Comparison of ENCODE assay signal across 1 cellular context in the genomic region with DNA sequence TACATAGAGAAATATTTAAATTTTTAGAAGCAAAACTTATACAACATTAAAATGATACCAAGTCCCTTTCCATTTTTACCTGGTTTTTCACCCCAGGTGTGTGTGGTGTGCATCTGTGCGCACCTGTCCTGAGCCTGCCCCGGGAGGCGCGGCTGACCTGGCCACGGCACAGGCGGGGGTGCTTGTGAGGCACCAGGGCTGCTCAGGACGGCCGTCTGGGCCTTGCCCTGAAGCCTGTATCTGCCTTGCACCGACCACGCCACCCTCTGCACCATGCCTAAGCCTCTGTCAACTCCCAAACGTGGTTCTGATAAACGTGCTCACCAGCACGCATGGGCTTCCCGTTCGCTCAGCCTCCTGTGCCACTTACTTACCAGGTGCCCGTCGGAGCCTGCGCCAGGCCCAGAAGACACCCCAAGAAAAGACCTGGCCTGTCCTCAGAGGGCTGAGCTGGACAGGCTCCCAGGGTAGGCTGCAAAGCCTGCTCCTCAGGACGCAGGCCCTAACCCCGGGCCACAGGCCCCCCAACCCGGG.
TF ChIP-seq lines count a peak whose summit lies in the region.

No MANE protein-coding gene starts in this region.

TF ChIP-seq in GM12878, 131 proteins besides CTCF, POLR2A, EP300 and RAD21:
- TF ChIP-seq CBX3 (IDR thresholded peaks at IDR 0.05; ENCODE audit: borderline replicate concordance, low read depth), result no peak
- no peak for TF ChIP-seq MYB (IDR thresholded peaks at IDR 0.05; ENCODE audit: borderline replicate concordance, low read depth, low read length)
- TF ChIP-seq, protein P1, sequence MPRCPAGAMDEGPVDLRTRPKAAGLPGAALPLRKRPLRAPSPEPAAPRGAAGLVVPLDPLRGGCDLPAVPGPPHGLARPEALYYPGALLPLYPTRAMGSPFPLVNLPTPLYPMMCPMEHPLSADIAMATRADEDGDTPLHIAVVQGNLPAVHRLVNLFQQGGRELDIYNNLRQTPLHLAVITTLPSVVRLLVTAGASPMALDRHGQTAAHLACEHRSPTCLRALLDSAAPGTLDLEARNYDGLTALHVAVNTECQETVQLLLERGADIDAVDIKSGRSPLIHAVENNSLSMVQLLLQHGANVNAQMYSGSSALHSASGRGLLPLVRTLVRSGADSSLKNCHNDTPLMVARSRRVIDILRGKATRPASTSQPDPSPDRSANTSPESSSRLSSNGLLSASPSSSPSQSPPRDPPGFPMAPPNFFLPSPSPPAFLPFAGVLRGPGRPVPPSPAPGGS (IDR thresholded peaks at IDR 0.05; ENCODE audit: borderline replicate concordance, insufficient read depth, low read depth, low read length, poor library complexity, severe bottlenecking), result no peak
- TF ChIP-seq NR2C2 (IDR thresholded peaks at IDR 0.05; ENCODE audit: borderline replicate concordance, control insufficient read depth, insufficient read length, low read depth), result no peak
- no peak for TF ChIP-seq FOS (IDR thresholded peaks at IDR 0.05; ENCODE audit: borderline replicate concordance, extremely low read depth, insufficient read length)
- TF ChIP-seq IRF4 (IDR thresholded peaks at IDR 0.05; ENCODE audit: low read depth, low read length), result no peak
- TF ChIP-seq, protein P2, sequence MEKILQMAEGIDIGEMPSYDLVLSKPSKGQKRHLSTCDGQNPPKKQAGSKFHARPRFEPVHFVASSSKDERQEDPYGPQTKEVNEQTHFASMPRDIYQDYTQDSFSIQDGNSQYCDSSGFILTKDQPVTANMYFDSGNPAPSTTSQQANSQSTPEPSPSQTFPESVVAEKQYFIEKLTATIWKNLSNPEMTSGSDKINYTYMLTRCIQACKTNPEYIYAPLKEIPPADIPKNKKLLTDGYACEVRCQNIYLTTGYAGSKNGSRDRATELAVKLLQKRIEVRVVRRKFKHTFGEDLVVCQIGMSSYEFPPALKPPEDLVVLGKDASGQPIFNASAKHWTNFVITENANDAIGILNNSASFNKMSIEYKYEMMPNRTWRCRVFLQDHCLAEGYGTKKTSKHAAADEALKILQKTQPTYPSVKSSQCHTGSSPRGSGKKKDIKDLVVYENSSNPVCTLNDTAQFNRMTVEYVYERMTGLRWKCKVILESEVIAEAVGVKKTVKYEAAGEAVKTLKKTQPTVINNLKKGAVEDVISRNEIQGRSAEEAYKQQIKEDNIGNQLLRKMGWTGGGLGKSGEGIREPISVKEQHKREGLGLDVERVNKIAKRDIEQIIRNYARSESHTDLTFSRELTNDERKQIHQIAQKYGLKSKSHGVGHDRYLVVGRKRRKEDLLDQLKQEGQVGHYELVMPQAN (conservative IDR thresholded peaks at IDR 0.05), result no peak
- no peak for TF ChIP-seq BCL11A (IDR thresholded peaks at IDR 0.05; ENCODE audit: low read depth, low read length)
